17 cellular contexts compared by ENCODE assay signal in the genomic region with DNA sequence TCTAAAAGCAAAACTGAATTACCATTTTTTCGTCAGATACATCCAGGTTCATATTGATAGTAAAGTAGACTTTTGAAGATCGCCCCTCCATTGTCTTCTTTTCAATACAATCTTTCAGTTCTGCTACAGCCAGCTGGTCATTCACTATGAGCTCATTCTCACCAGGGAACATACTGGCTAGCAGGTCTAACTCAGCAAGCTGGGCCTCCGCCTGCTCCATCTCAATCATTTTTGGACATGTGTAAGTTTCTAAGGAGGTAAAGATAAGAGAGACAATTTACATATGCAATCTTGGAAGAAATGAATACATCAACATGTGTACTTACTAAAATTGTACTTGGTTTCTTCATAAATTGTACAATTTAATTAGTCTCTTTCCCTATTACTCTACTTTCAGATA. TPM values are rescaled to one million over a fixed set of nuclear protein-coding genes. Genes with fewer than 3 reads are reported as not detected.
DNase-seq lines count a peak whose midpoint lies in the region; ATAC-seq and TF ChIP-seq lines count a peak whose summit lies in the region.
"Had no signal": no experiment of that assay in that cellular context is flagged by ENCODE, and none has a peak within 500 bp of the region (broad histone marks: within the 10 kb centered on the region; RNA-seq: fewer than 3 reads in every experiment).

No MANE protein-coding gene starts in this region.

- H3K9me3 ChIP-seq in neuron (ENCODE audit: low read length): no peaks in the 10 kb centered on the region
- H3K9me3 ChIP-seq in smooth muscle cell (replicated peaks; ENCODE audit: low read depth): no peaks in the 10 kb centered on the region
- H3K9me3 ChIP-seq: BLaER1 had no signal

- H3K4me3 ChIP-seq in neuron (ENCODE audit: low read length): no peak overlapping the region
- H3K4me3 ChIP-seq in smooth muscle cell: no peak overlapping the region
- H3K4me3 ChIP-seq: BLaER1 had no signal

- H2AFZ ChIP-seq in neuron (ENCODE audit: low read depth, low read length): peak overlapping the region; percentile 29
- no peak overlapping the region for H2AFZ ChIP-seq in smooth muscle cell (ENCODE audit: low read depth)

- H3K79me2 ChIP-seq in smooth muscle cell (ENCODE audit: low read depth): no peaks in the 10 kb centered on the region

- H3K4me2 ChIP-seq in smooth muscle cell: no peak overlapping the region
- H3K4me2 ChIP-seq: BLaER1 had no signal

- no peak for TF ChIP-seq CTCF in smooth muscle cell (IDR thresholded peaks at IDR 0.05; ENCODE audit: borderline replicate concordance, insufficient read depth, poor library complexity, severe bottlenecking)

- H4K20me1 ChIP-seq in smooth muscle cell (ENCODE audit: low read depth): no peaks in the 10 kb centered on the region
- H4K20me1 ChIP-seq: BLaER1 had no signal

- peak overlapping the region; percentile 74 for H3K27ac Mint-ChIP-seq in activated T-cell treated with anti-CD3 and anti-CD28 coated beads, Interleukin-2, amount 50 U/mL, for 24 hours
- no peak overlapping the region for H3K27ac Mint-ChIP-seq in activated T-cell treated with anti-CD3 and anti-CD28 coated beads, Interleukin-2, amount 50 U/mL, for 72 hours
- H3K27ac Mint-ChIP-seq: CD14-positive monocyte; CD4-positive, alpha-beta memory T cell; H9 had no signal

- H3F3A ChIP-seq in smooth muscle cell (ENCODE audit: low read depth): peaks cover 7% of the 10 kb centered on the region

- no peaks in the 10 kb centered on the region for H3K27me3 ChIP-seq in neuron (ENCODE audit: insufficient read depth, low read length)
- H3K27me3 ChIP-seq in smooth muscle cell (ENCODE audit: low read depth): no peaks in the 10 kb centered on the region
- H3K27me3 ChIP-seq: BLaER1 had no signal

- no peak for DNase-seq in activated T-cell treated with anti-CD3 and anti-CD28 coated beads, Interleukin-2, amount 50 U/mL, for 24 hours
- DNase-seq in activated T-cell treated with anti-CD3 and anti-CD28 coated beads, Interleukin-2, amount 50 U/mL, for 72 hours: no peak
- no peak for DNase-seq in smooth muscle cell (lab: John Stamatoyannopoulos, UW; ENCODE audit: unreplicated experiment)
- DNase-seq in globus pallidus (ENCODE audit: low spot score): no peak
- no peak for DNase-seq in activated gamma-delta T cell treated with Interleukin-2 at 50 U/mL for 16 hours
- DNase-seq in NCI-H226: no peak
- DNase-seq: 8988T; CD4-positive, alpha-beta memory T cell; DMS153; DMS79; GDM1; H9 had no signal

- H3K27me3 Mint-ChIP-seq in activated T-cell treated with anti-CD3 and anti-CD28 coated beads, Interleukin-2, amount 50 U/mL, for 24 hours: no peaks in the 10 kb centered on the region
- H3K27me3 Mint-ChIP-seq in activated T-cell treated with anti-CD3 and anti-CD28 coated beads, Interleukin-2, amount 50 U/mL, for 72 hours (ENCODE audit: low read depth): no peaks in the 10 kb centered on the region
- H3K27me3 Mint-ChIP-seq: CD4-positive, alpha-beta memory T cell had no signal

- H3K4me1 Mint-ChIP-seq in activated T-cell treated with anti-CD3 and anti-CD28 coated beads, Interleukin-2, amount 50 U/mL, for 24 hours (ENCODE audit: low read depth): peaks cover 10% of the 10 kb centered on the region
- H3K4me1 Mint-ChIP-seq in activated T-cell treated with anti-CD3 and anti-CD28 coated beads, Interleukin-2, amount 50 U/mL, for 72 hours (ENCODE audit: low read depth): peaks cover 11% of the 10 kb centered on the region
- H3K4me1 Mint-ChIP-seq: CD14-positive monocyte, H9 had no signal

- peak overlapping the region; percentile 47 for H3K9ac ChIP-seq in smooth muscle cell (ENCODE audit: low read depth)
- H3K9ac ChIP-seq: BLaER1 had no signal

- H3K27ac ChIP-seq in smooth muscle cell (ENCODE audit: low read depth): peak overlapping the region; percentile 82
- H3K27ac ChIP-seq: BLaER1 had no signal

- H3K4me1 ChIP-seq in neuron (ENCODE audit: insufficient read depth, low read length) (peaks cover 6% of the 10 kb centered on the region), smooth muscle cell (ENCODE audit: low read depth) (peaks cover 4% of the 10 kb centered on the region)

- H3K4me3 Mint-ChIP-seq in activated T-cell treated with anti-CD3 and anti-CD28 coated beads, Interleukin-2, amount 50 U/mL, for 24 hours: no peak overlapping the region
- no peak overlapping the region for H3K4me3 Mint-ChIP-seq in activated T-cell treated with anti-CD3 and anti-CD28 coated beads, Interleukin-2, amount 50 U/mL, for 72 hours
- H3K4me3 Mint-ChIP-seq: CD14-positive monocyte; CD4-positive, alpha-beta memory T cell; H9 had no signal

- ATAC-seq in activated T-cell treated with anti-CD3 and anti-CD28 coated beads, Interleukin-2, amount 50 U/mL, for 72 hours (replicated peaks in 1 of 2): no peak
- ATAC-seq: HepG2 had no signal

- WGBS in smooth muscle cell (ENCODE audit: low lambda C conversion rate): 89% methylated on average over 3 of the region's 3 CpGs

- H3K36me3 ChIP-seq in neuron (ENCODE audit: insufficient read depth, low read length): no peaks in the 10 kb centered on the region
- no peaks in the 10 kb centered on the region for H3K36me3 ChIP-seq in smooth muscle cell (ENCODE audit: low read depth)

- H3K36me3 Mint-ChIP-seq in activated T-cell treated with anti-CD3 and anti-CD28 coated beads, Interleukin-2, amount 50 U/mL, for 24 hours (ENCODE audit: low read depth): peaks cover 36% of the 10 kb centered on the region
- H3K36me3 Mint-ChIP-seq in activated T-cell treated with anti-CD3 and anti-CD28 coated beads, Interleukin-2, amount 50 U/mL, for 72 hours (ENCODE audit: insufficient read depth in 2 of 2): peaks cover 0 to 2% of the 10 kb centered on the region in 2 donors

- H3K9me3 Mint-ChIP-seq in activated T-cell treated with anti-CD3 and anti-CD28 coated beads, Interleukin-2, amount 50 U/mL, for 24 hours: no peaks in the 10 kb centered on the region
- no peaks in the 10 kb centered on the region for H3K9me3 Mint-ChIP-seq in activated T-cell treated with anti-CD3 and anti-CD28 coated beads, Interleukin-2, amount 50 U/mL, for 72 hours
- H3K9me3 Mint-ChIP-seq: CD4-positive, alpha-beta memory T cell had no signal

RNA-seq across cellular contexts. Expression of gene RWDD2B, which starts 10.8 kb away (rescaled TPM):
- 10 to 100 TPM; 17.9 to 18.5 TPM for total RNA-seq in activated T-cell treated with anti-CD3 and anti-CD28 coated beads, Interleukin-2, amount 50 U/mL, for 72 hours
- 6.1 and 11.8 TPM in 2 replicates for total RNA-seq in smooth muscle cell
- polyA plus RNA-seq in smooth muscle cell: 4.3 and 4.4 TPM in 2 replicates
- total RNA-seq: H1 had no signal

RNA-seq across cellular contexts. Expression of gene LTN1, which starts 15.7 kb away (rescaled TPM):
- 10 to 100 TPM; 25.9 to 28.2 TPM for total RNA-seq in activated T-cell treated with anti-CD3 and anti-CD28 coated beads, Interleukin-2, amount 50 U/mL, for 72 hours
- total RNA-seq in smooth muscle cell: 44.4 and 50.2 TPM in 2 replicates
- 10.2 and 11.2 TPM in 2 replicates for polyA plus RNA-seq in smooth muscle cell

RNA-seq across cellular contexts. Expression of gene USP16, which starts 16.1 kb away (rescaled TPM):
- 10 to 100 TPM; 46.4 to 47.0 TPM for total RNA-seq in activated T-cell treated with anti-CD3 and anti-CD28 coated beads, Interleukin-2, amount 50 U/mL, for 72 hours
- 36.2 and 37.0 TPM in 2 replicates for total RNA-seq in smooth muscle cell
- polyA plus RNA-seq in smooth muscle cell: 24.8 and 25.9 TPM in 2 replicates
